Comparison of ENCODE assay signal across 8 cellular contexts in genomic region chr16:29790183-29790948, GRCh38. TPM values are rescaled to one million over a fixed set of nuclear protein-coding genes. Genes with fewer than 3 reads are reported as not detected.
DNase-seq lines count a peak whose midpoint lies in the region; ATAC-seq, FAIRE-seq and TF ChIP-seq lines count a peak whose summit lies in the region.

KIF22 (plus strand) TSS chr16:29790751; CDS start chr16:29790760, 9 bp downstream.

- intact Hi-C loops in esophagus muscularis mucosa (cut with DNase I), result loop anchor here (10.0 kb wide), 1 partner anchor 204 kb away; the partner anchor contains the start of genes HIRIP3 and INO80E

- no peaks in the 10 kb centered on the region for H3K9me3 Mint-ChIP-seq in activated T-cell treated with anti-CD3 and anti-CD28 coated beads, Interleukin-2, amount 50 U/mL, for 72 hours

- peaks cover 11 to 18% of the 10 kb centered on the region in 2 donors for H3K36me3 Mint-ChIP-seq in activated T-cell treated with anti-CD3 and anti-CD28 coated beads, Interleukin-2, amount 50 U/mL, for 72 hours (ENCODE audit: insufficient read depth in 2 of 2)

- H3K4me3 Mint-ChIP-seq in activated T-cell treated with anti-CD3 and anti-CD28 coated beads, Interleukin-2, amount 50 U/mL, for 72 hours, result peak within 1 kb of the TSS; percentile 94

- peak within 1 kb of the TSS; percentile 67 for H3K27ac ChIP-seq in Karpas-422 (ENCODE audit: low read length)
- peak within 1 kb of the TSS; percentile 81 to 91 (median 88) for H3K27ac ChIP-seq in esophagus muscularis mucosa (replicated peaks in 1 of 4)

- H3K36me3 ChIP-seq in Karpas-422 (ENCODE audit: insufficient read depth, low read length) (peaks cover 18% of the 10 kb centered on the region), esophagus muscularis mucosa (no peaks in the 10 kb centered on the region)

- no peaks in the 10 kb centered on the region for H3K9me2 ChIP-seq in Karpas-422 (replicated peaks; ENCODE audit: insufficient read depth, low read length)

- peak; percentile 57 for FAIRE-seq in RCC 7860 (lab: Jason Lieb, UNC)

- peak; percentile 43 for TF ChIP-seq POLR2A in esophagus muscularis mucosa (IDR thresholded peaks at IDR 0.05; ENCODE audit: low read depth)

- peak; percentile 89 for ATAC-seq in GM21825 (IDR thresholded peaks at IDR 0.05; ENCODE audit: unreplicated experiment)
- peak; percentile 95 to 96 for ATAC-seq in activated T-cell treated with anti-CD3 and anti-CD28 coated beads, Interleukin-2, amount 50 U/mL, for 72 hours (replicated peaks in 1 of 2)

- peaks cover 35% of the 10 kb centered on the region for H3K4me1 Mint-ChIP-seq in activated T-cell treated with anti-CD3 and anti-CD28 coated beads, Interleukin-2, amount 50 U/mL, for 72 hours (ENCODE audit: low read depth)

- TF ChIP-seq EP300 in esophagus muscularis mucosa (IDR thresholded peaks at IDR 0.05), result no peak

- H3K4me3 ChIP-seq in Karpas-422 (ENCODE audit: low read length) (peak within 1 kb of the TSS; percentile 90), esophagus muscularis mucosa (peak within 1 kb of the TSS; percentile 76 to 93 (median 91))

- H3K27me3 Mint-ChIP-seq in activated T-cell treated with anti-CD3 and anti-CD28 coated beads, Interleukin-2, amount 50 U/mL, for 72 hours (ENCODE audit: low read depth), result no peaks in the 10 kb centered on the region

- under 1% methylated on average over 37 of the region's 67 CpGs for WGBS in esophagus muscularis mucosa

- peaks cover 48% of the 10 kb centered on the region for H3K79me2 ChIP-seq in Karpas-422 (ENCODE audit: low read length)

- H3K4me1 ChIP-seq in Karpas-422 (ENCODE audit: low read length), result peaks cover 21% of the 10 kb centered on the region
- peaks cover 17 to 31% (median 22%) of the 10 kb centered on the region in 4 donors for H3K4me1 ChIP-seq in esophagus muscularis mucosa

- peak within 1 kb of the TSS; percentile 92 for H3K27ac Mint-ChIP-seq in activated T-cell treated with anti-CD3 and anti-CD28 coated beads, Interleukin-2, amount 50 U/mL, for 72 hours

- DNase-seq in Daoy (ENCODE audit: low read depth) (peak; percentile 99), Karpas-422 (peak; percentile 99), RCC 7860 (ENCODE audit: low spot score) (peak; percentile 96), esophagus muscularis mucosa (ENCODE audit: extremely low spot score) (peak; percentile 100), myocyte (ENCODE audit: low read depth) (peak; percentile 98)
- DNase-seq in activated T-cell treated with anti-CD3 and anti-CD28 coated beads, Interleukin-2, amount 50 U/mL, for 72 hours, result peak; percentile 100
- DNase-seq in stimulated activated CD8-positive, alpha-beta memory T cell treated with anti-CD3 and anti-CD28 coated beads, Interleukin-7, amount 100 ng/mL, for 48 hours (ENCODE audit: extremely low read depth in 1 of 2, low read depth in 1 of 2), result peak; percentile 99 to 100

- H3K27me3 ChIP-seq in Karpas-422 (ENCODE audit: low read length), result no peaks in the 10 kb centered on the region
- H3K27me3 ChIP-seq in esophagus muscularis mucosa, result no peaks in the 10 kb centered on the region

- peak within 1 kb of the TSS; percentile 95 for H3K9ac ChIP-seq in Karpas-422 (ENCODE audit: low read length)

- peaks cover 5% of the 10 kb centered on the region; the same call in 1 of the 2 replicates for H4K20me1 ChIP-seq in Karpas-422 (ENCODE audit: insufficient read depth, low read depth, low read length)

- peak; percentile 60 to 84 (median 83) for TF ChIP-seq CTCF in esophagus muscularis mucosa (IDR thresholded peaks at IDR 0.05)

- peak within 1 kb of the TSS; percentile 86 for H3K4me2 ChIP-seq in Karpas-422 (ENCODE audit: low read depth, low read length, poor library complexity, severe bottlenecking)

- no peaks in the 10 kb centered on the region for H3K9me3 ChIP-seq in Karpas-422 (ENCODE audit: low read length)
- H3K9me3 ChIP-seq in esophagus muscularis mucosa, result no peaks in the 10 kb centered on the region

- peak within 1 kb of the TSS; percentile 91 for H2AFZ ChIP-seq in Karpas-422 (ENCODE audit: low read length)

RNA-seq across cellular contexts. Expression of gene KIF22, which starts in this region (rescaled TPM):
- total RNA-seq in Daoy (2014; rRNA removed; shearing (Covaris generic)), result 104 and 111 TPM in 2 replicates
- total RNA-seq in Karpas-422 (2014; rRNA removed; shearing (Covaris generic); ENCODE audit: low replicate concordance), result 75.4 and 105 TPM in 2 replicates
- 100 to 1,000 TPM; 153 to 180 TPM for total RNA-seq in activated T-cell treated with anti-CD3 and anti-CD28 coated beads, Interleukin-2, amount 50 U/mL, for 72 hours
- total RNA-seq in esophagus muscularis mucosa (10 to 100 TPM; 10.8 to 12.3 (median 11.8) TPM), myocyte (10.2 and 10.9 TPM in 2 replicates)
- polyA plus RNA-seq in myocyte (2012), result 8.0 TPM

Comparison
In these comparisons a context has a peak if more than half of its experiments do, and no peak if none do; other contexts are left out.
1. Peak in every context shown above with its lines: DNase-seq, ATAC-seq, H3K4me3 ChIP-seq and H3K27ac ChIP-seq.